Comparison of ENCODE assay signal across 9 cellular contexts in the genomic region with DNA sequence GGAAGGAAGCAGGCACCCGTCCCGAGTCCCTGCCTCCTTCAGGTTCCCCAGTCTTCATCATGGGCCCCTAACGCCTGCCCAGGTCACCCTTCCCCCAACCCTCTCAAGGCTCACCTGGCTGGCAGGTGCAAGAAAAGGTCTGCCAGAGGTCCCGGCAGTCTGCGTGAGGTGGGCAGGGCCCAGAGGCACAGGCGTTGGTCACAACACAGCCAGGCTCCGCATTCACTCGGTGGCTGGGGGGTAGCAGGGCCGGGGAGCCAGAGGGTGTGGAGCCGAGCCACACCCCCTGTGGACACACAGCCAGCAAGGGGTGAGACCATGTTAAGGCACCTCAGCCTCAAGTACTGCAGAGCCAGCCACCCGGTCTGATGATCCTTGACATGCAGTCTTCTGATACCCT. TPM values are rescaled to one million over a fixed set of nuclear protein-coding genes. Genes with fewer than 3 reads are reported as not detected.
"Had no signal": no experiment of that assay in that cellular context is flagged by ENCODE, and none has a peak within 500 bp of the region (broad histone marks: within the 10 kb centered on the region; RNA-seq: fewer than 3 reads in every experiment).

No MANE protein-coding gene starts in this region.

- DNase-seq: GDM1, GF-D8 had no signal

- H3K4me3 ChIP-seq: GM12878 had no signal

- FAIRE-seq: G401.6, GM12878, GM12891, GM12892, GM18507, GM19239 had no signal

- ATAC-seq: GM12878 had no signal

RNA-seq across cellular contexts. Expression of a gene that starts 30.2 kb away (rescaled TPM):
- total RNA-seq: G401, GM12878 had no signal
- polyA plus RNA-seq: GM12878 had no signal
